ENCODE assay signal across 1 cellular context in genomic region chr1:205121660-205122488, GRCh38.
A peak's percentile ranks its signal among the peaks of the same experiment; 100 is the strongest.
TF ChIP-seq lines count a peak whose summit lies in the region.

RBBP5 (minus strand) TSS chr1:205121978; CDS start chr1:205121873, 105 bp downstream.

TF ChIP-seq in GM12878, 131 proteins besides CTCF, POLR2A, EP300 and RAD21 (continued from another document):
- peak; percentile 56; the same call in 1 of the 2 replicates for TF ChIP-seq MTA3 (IDR thresholded peaks at IDR 0.05; ENCODE audit: borderline replicate concordance, low read length)
- peak; percentile 89 for TF ChIP-seq SMAD5 (IDR thresholded peaks at IDR 0.05; ENCODE audit: low read depth)
- peak; percentile 89 for TF ChIP-seq ESRRA (IDR thresholded peaks at IDR 0.05; ENCODE audit: low read length)
- peak; percentile 71; the same call in 1 of the 2 replicates for TF ChIP-seq TCF3 (IDR thresholded peaks at IDR 0.05; ENCODE audit: borderline replicate concordance, insufficient read depth, low read depth, low read length)
- peak; percentile 98 for TF ChIP-seq CBX5 (IDR thresholded peaks at IDR 0.05; ENCODE audit: low read depth)
- peak; percentile 68; the same call in 1 of the 2 replicates for TF ChIP-seq PAX5 (IDR thresholded peaks at IDR 0.05; ENCODE audit: borderline replicate concordance, low read depth, low read length)
